Comparison of ENCODE assay signal across 1 cellular context in the genomic region with DNA sequence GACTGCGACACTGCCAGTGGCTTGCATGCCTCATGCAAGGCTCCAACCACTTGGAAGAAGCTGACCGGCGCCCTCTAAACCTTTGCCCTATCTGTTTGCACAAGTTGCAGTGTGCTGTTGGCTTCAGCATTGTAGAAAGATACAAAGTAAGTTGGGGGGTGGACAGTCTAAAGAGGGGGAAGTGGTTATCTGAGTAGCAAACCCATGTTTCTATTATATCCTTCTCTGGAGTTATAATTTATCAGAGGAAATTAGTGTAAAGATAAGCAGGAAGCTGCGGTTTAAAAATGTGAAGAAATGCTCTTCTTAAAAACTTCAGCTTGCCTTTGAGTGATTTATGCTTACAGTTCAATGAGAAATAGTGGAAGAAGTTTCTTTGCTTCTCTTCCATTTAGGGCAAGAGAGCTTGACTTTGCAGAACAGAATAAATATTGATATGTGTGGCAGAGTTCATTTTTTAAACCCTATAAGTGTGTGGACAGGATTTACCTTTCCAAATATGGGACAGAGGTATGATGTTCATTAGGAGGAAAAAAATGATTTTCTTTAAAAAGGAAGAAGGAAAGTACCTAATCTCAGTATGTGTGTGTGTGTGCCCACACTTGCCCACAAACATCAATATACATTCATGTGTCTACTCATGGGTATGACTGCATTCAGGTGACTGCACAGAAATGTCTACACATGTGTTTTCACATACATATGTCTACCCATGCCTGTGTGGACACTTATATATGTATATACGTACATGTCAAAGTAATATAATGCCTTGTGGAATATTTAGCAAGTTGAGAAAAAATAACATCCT.
A peak's percentile ranks its signal among the peaks of the same experiment; 100 is the strongest.
TF ChIP-seq lines count a peak whose summit lies in the region.

No MANE protein-coding gene starts in this region.

TF ChIP-seq in K562, 482 proteins besides CTCF, POLR2A, EP300 and RAD21 (continued from another document and continues in another):
- TF ChIP-seq ETV1 (tag; conservative IDR thresholded peaks at IDR 0.05; ENCODE audit: low read depth) = peak; percentile 77
- TF ChIP-seq, protein P1, sequence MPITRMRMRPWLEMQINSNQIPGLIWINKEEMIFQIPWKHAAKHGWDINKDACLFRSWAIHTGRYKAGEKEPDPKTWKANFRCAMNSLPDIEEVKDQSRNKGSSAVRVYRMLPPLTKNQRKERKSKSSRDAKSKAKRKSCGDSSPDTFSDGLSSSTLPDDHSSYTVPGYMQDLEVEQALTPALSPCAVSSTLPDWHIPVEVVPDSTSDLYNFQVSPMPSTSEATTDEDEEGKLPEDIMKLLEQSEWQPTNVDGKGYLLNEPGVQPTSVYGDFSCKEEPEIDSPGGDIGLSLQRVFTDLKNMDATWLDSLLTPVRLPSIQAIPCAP (CRISPR knock-in tag; IDR thresholded peaks at IDR 0.05; ENCODE audit: borderline replicate concordance) = no peak
- TF ChIP-seq, protein P2, sequence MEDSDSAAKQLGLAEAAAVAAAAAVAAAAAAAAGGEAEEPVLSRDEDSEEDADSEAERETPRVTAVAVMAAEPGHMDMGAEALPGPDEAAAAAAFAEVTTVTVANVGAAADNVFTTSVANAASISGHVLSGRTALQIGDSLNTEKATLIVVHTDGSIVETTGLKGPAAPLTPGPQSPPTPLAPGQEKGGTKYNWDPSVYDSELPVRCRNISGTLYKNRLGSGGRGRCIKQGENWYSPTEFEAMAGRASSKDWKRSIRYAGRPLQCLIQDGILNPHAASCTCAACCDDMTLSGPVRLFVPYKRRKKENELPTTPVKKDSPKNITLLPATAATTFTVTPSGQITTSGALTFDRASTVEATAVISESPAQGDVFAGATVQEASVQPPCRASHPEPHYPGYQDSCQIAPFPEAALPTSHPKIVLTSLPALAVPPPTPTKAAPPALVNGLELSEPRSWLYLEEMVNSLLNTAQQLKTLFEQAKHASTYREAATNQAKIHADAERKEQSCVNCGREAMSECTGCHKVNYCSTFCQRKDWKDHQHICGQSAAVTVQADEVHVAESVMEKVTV (CRISPR knock-in tag; IDR thresholded peaks at IDR 0.05) = no peak
- no peak for TF ChIP-seq ZNF239 (CRISPR knock-in tag; IDR thresholded peaks at IDR 0.05)
- TF ChIP-seq MEF2D (tag; conservative IDR thresholded peaks at IDR 0.05; ENCODE audit: low read depth) = no peak
- TF ChIP-seq JUN (IDR thresholded peaks at IDR 0.05; ENCODE audit: borderline replicate concordance, low read depth, low read length) = no peak
- no peak for TF ChIP-seq JUN (CRISPR knock-in tag; IDR thresholded peaks at IDR 0.05; ENCODE audit: borderline replicate concordance)
- no peak for TF ChIP-seq NFYB (IDR thresholded peaks at IDR 0.05; ENCODE audit: extremely low read depth, insufficient read length)
- no peak for TF ChIP-seq ZBTB8A (IDR thresholded peaks at IDR 0.05; ENCODE audit: partially characterized antibody)
- TF ChIP-seq PCBP2 (IDR thresholded peaks at IDR 0.05; ENCODE audit: low read depth, low read length, poor library complexity, severe bottlenecking) = no peak
- TF ChIP-seq HIVEP1 (CRISPR knock-in tag; IDR thresholded peaks at IDR 0.05) = no peak
- TF ChIP-seq C11orf30 (IDR thresholded peaks at IDR 0.05; ENCODE audit: low read depth) = no peak
- TF ChIP-seq GABPB2 (CRISPR knock-in tag; conservative IDR thresholded peaks at IDR 0.05) = no peak
- no peak for TF ChIP-seq MEF2A (IDR thresholded peaks at IDR 0.05; ENCODE audit: control insufficient read depth, low read depth, low read length)
- no peak for TF ChIP-seq MBD2 (IDR thresholded peaks at IDR 0.05; ENCODE audit: borderline replicate concordance, low read depth)
- TF ChIP-seq NR2C2 (CRISPR knock-in tag; IDR thresholded peaks at IDR 0.05) = no peak
- TF ChIP-seq NR2C2 (tag; IDR thresholded peaks at IDR 0.05) = peak; percentile 46; the same call in 1 of the 2 replicates
- peak; percentile 72 for TF ChIP-seq ARID1B (IDR thresholded peaks at IDR 0.05)
- TF ChIP-seq, protein P3, sequence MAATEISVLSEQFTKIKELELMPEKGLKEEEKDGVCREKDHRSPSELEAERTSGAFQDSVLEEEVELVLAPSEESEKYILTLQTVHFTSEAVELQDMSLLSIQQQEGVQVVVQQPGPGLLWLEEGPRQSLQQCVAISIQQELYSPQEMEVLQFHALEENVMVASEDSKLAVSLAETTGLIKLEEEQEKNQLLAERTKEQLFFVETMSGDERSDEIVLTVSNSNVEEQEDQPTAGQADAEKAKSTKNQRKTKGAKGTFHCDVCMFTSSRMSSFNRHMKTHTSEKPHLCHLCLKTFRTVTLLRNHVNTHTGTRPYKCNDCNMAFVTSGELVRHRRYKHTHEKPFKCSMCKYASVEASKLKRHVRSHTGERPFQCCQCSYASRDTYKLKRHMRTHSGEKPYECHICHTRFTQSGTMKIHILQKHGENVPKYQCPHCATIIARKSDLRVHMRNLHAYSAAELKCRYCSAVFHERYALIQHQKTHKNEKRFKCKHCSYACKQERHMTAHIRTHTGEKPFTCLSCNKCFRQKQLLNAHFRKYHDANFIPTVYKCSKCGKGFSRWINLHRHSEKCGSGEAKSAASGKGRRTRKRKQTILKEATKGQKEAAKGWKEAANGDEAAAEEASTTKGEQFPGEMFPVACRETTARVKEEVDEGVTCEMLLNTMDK (IDR thresholded peaks at IDR 0.05; ENCODE audit: borderline replicate concordance, insufficient read depth, low read depth, low read length, poor library complexity, severe bottlenecking) = no peak
- TF ChIP-seq ZNF121 (CRISPR knock-in tag; conservative IDR thresholded peaks at IDR 0.05) = no peak
- TF ChIP-seq, protein P4, sequence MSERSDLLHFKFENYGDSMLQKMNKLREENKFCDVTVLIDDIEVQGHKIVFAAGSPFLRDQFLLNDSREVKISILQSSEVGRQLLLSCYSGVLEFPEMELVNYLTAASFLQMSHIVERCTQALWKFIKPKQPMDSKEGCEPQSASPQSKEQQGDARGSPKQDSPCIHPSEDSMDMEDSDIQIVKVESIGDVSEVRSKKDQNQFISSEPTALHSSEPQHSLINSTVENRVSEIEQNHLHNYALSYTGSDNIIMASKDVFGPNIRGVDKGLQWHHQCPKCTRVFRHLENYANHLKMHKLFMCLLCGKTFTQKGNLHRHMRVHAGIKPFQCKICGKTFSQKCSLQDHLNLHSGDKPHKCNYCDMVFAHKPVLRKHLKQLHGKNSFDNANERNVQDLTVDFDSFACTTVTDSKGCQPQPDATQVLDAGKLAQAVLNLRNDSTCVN (CRISPR knock-in tag; IDR thresholded peaks at IDR 0.05) = no peak
- TF ChIP-seq, protein P5, sequence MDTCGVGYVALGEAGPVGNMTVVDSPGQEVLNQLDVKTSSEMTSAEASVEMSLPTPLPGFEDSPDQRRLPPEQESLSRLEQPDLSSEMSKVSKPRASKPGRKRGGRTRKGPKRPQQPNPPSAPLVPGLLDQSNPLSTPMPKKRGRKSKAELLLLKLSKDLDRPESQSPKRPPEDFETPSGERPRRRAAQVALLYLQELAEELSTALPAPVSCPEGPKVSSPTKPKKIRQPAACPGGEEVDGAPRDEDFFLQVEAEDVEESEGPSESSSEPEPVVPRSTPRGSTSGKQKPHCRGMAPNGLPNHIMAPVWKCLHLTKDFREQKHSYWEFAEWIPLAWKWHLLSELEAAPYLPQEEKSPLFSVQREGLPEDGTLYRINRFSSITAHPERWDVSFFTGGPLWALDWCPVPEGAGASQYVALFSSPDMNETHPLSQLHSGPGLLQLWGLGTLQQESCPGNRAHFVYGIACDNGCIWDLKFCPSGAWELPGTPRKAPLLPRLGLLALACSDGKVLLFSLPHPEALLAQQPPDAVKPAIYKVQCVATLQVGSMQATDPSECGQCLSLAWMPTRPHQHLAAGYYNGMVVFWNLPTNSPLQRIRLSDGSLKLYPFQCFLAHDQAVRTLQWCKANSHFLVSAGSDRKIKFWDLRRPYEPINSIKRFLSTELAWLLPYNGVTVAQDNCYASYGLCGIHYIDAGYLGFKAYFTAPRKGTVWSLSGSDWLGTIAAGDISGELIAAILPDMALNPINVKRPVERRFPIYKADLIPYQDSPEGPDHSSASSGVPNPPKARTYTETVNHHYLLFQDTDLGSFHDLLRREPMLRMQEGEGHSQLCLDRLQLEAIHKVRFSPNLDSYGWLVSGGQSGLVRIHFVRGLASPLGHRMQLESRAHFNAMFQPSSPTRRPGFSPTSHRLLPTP (IDR thresholded peaks at IDR 0.05; ENCODE audit: borderline replicate concordance, extremely low read depth, insufficient read length) = no peak
- TF ChIP-seq, protein P6, sequence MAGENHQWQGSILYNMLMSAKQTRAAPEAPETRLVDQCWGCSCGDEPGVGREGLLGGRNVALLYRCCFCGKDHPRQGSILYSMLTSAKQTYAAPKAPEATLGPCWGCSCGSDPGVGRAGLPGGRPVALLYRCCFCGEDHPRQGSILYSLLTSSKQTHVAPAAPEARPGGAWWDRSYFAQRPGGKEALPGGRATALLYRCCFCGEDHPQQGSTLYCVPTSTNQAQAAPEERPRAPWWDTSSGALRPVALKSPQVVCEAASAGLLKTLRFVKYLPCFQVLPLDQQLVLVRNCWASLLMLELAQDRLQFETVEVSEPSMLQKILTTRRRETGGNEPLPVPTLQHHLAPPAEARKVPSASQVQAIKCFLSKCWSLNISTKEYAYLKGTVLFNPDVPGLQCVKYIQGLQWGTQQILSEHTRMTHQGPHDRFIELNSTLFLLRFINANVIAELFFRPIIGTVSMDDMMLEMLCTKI (IDR thresholded peaks at IDR 0.05; ENCODE audit: partially characterized antibody) = no peak
- TF ChIP-seq SMC3 (conservative IDR thresholded peaks at IDR 0.05; ENCODE audit: insufficient read depth, low read depth, low read length) = no peak
- TF ChIP-seq SIN3A (IDR thresholded peaks at IDR 0.05; ENCODE audit: borderline replicate concordance in 2 of 2, control insufficient read depth in 1 of 2, low read depth in 2 of 2, low read length in 2 of 2) = no peak
- TF ChIP-seq, protein P7, sequence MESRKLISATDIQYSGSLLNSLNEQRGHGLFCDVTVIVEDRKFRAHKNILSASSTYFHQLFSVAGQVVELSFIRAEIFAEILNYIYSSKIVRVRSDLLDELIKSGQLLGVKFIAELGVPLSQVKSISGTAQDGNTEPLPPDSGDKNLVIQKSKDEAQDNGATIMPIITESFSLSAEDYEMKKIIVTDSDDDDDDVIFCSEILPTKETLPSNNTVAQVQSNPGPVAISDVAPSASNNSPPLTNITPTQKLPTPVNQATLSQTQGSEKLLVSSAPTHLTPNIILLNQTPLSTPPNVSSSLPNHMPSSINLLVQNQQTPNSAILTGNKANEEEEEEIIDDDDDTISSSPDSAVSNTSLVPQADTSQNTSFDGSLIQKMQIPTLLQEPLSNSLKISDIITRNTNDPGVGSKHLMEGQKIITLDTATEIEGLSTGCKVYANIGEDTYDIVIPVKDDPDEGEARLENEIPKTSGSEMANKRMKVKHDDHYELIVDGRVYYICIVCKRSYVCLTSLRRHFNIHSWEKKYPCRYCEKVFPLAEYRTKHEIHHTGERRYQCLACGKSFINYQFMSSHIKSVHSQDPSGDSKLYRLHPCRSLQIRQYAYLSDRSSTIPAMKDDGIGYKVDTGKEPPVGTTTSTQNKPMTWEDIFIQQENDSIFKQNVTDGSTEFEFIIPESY (CRISPR knock-in tag; IDR thresholded peaks at IDR 0.05) = no peak
- no peak for TF ChIP-seq ZNF197 (CRISPR knock-in tag; IDR thresholded peaks at IDR 0.05; ENCODE audit: low read depth)
- no peak for TF ChIP-seq PYGO2 (tag; IDR thresholded peaks at IDR 0.05)
- TF ChIP-seq SRF (CRISPR knock-in tag; IDR thresholded peaks at IDR 0.05) = no peak
- TF ChIP-seq, protein P8, sequence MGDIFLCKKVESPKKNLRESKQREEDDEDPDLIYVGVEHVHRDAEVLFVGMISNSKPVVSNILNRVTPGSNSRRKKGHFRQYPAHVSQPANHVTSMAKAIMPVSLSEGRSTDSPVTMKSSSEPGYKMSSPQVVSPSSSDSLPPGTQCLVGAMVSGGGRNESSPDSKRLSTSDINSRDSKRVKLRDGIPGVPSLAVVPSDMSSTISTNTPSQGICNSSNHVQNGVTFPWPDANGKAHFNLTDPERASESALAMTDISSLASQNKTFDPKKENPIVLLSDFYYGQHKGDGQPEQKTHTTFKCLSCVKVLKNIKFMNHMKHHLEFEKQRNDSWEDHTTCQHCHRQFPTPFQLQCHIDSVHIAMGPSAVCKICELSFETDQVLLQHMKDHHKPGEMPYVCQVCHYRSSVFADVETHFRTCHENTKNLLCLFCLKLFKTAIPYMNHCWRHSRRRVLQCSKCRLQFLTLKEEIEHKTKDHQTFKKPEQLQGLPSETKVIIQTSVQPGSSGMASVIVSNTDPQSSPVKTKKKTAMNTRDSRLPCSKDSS (IDR thresholded peaks at IDR 0.05; ENCODE audit: low read depth, partially characterized antibody) = no peak
- peak; percentile 54 for TF ChIP-seq NCOR1 (IDR thresholded peaks at IDR 0.05)
- TF ChIP-seq TRIM24 (IDR thresholded peaks at IDR 0.05) = 0 out of 4 replicates have a peak, but pooled peaks of 1 of the 2 experiments have one; percentile 18
- TF ChIP-seq, protein P9, sequence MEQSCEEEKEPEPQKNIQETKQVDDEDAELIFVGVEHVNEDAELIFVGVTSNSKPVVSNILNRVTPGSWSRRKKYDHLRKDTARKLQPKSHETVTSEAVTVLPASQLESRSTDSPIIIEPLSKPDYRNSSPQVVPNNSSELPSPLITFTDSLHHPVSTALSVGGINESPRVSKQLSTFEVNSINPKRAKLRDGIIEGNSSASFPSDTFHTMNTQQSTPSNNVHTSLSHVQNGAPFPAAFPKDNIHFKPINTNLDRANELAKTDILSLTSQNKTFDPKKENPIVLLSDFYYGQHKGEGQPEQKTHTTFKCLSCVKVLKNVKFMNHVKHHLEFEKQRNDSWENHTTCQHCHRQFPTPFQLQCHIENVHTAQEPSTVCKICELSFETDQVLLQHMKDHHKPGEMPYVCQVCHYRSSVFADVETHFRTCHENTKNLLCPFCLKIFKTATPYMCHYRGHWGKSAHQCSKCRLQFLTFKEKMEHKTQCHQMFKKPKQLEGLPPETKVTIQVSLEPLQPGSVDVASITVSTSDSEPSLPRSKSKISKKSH (CRISPR knock-in tag; IDR thresholded peaks at IDR 0.05) = no peak
- TF ChIP-seq BRD9 (IDR thresholded peaks at IDR 0.05; ENCODE audit: low read depth, partially characterized antibody) = no peak
- TF ChIP-seq SREBF2 (CRISPR knock-in tag; IDR thresholded peaks at IDR 0.05) = no peak
- no peak for TF ChIP-seq ZNF507 (tag; conservative IDR thresholded peaks at IDR 0.05)
- TF ChIP-seq CBFA2T2 (conservative IDR thresholded peaks at IDR 0.05) = peak; percentile 55
- peak in 1 of 2 experiments; percentile 47; a peak in 1 of 4 replicates for TF ChIP-seq RCOR1 (IDR thresholded peaks at IDR 0.05; ENCODE audit: borderline replicate concordance in 1 of 2, low read depth in 2 of 2, low read length in 2 of 2)
- no peak for TF ChIP-seq ZBTB17 (CRISPR knock-in tag; IDR thresholded peaks at IDR 0.05)
- no peak for TF ChIP-seq ZNF12 (CRISPR knock-in tag; IDR thresholded peaks at IDR 0.05)
- TF ChIP-seq, protein P10, sequence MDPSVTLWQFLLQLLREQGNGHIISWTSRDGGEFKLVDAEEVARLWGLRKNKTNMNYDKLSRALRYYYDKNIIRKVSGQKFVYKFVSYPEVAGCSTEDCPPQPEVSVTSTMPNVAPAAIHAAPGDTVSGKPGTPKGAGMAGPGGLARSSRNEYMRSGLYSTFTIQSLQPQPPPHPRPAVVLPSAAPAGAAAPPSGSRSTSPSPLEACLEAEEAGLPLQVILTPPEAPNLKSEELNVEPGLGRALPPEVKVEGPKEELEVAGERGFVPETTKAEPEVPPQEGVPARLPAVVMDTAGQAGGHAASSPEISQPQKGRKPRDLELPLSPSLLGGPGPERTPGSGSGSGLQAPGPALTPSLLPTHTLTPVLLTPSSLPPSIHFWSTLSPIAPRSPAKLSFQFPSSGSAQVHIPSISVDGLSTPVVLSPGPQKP (CRISPR knock-in tag; IDR thresholded peaks at IDR 0.05) = no peak
- peak in 1 of 2 experiments; percentile 37; a peak in 1 of 4 replicates for TF ChIP-seq ETV6 (IDR thresholded peaks at IDR 0.05; ENCODE audit: borderline replicate concordance in 1 of 2, low read depth in 2 of 2, low read length in 1 of 2)
- TF ChIP-seq ETV6 (CRISPR knock-in tag; IDR thresholded peaks at IDR 0.05; ENCODE audit: borderline replicate concordance) = no peak
- TF ChIP-seq ZNF224 (CRISPR knock-in tag; IDR thresholded peaks at IDR 0.05) = no peak
- no peak for TF ChIP-seq BMI1 (IDR thresholded peaks at IDR 0.05; ENCODE audit: low read length)
